27 cellular contexts compared by ENCODE assay signal in genomic region chr12:95206916-95207315, GRCh38. TPM values are rescaled to one million over a fixed set of nuclear protein-coding genes. Genes with fewer than 3 reads are reported as not detected.
DNase-seq lines count a peak whose midpoint lies in the region; ATAC-seq, FAIRE-seq and TF ChIP-seq lines count a peak whose summit lies in the region.
"Had no signal": no experiment of that assay in that cellular context is flagged by ENCODE, and none has a peak within 500 bp of the region (broad histone marks: within the 10 kb centered on the region; RNA-seq: fewer than 3 reads in every experiment).

No MANE protein-coding gene starts in this region.

- H3K27me3 Mint-ChIP-seq in MCF 10A (ENCODE audit: insufficient read depth, unreplicated experiment): no peaks in the 10 kb centered on the region
- peaks cover 9% of the 10 kb centered on the region for H3K27me3 Mint-ChIP-seq in activated CD4-positive, alpha-beta T cell treated with anti-CD3 and anti-CD28 coated beads, Interleukin-2, amount 10 ng/mL, durations not matched to agents 24 days and 14 days
- H3K27me3 Mint-ChIP-seq: activated T-helper 17 cell treated with anti-CD3 and anti-CD28 coated beads, Interleukin-2, amount 50 U/mL, for 72 hours; type B pancreatic cell had no signal

- TF ChIP-seq EP300 in K562 (IDR thresholded peaks at IDR 0.05; ENCODE audit: low read length) (no peak), suprapubic skin (IDR thresholded peaks at IDR 0.05) (no peak)

- H3K79me2 ChIP-seq in K562 (ENCODE audit: control insufficient read depth, insufficient read depth, low read length) (peaks cover 36% of the 10 kb centered on the region), keratinocyte (ENCODE audit: control insufficient read depth, insufficient read depth, low read length) (peaks cover 70% of the 10 kb centered on the region)

- H3K36me3 Mint-ChIP-seq in MCF 10A (ENCODE audit: insufficient read depth, unreplicated experiment): peaks cover 20% of the 10 kb centered on the region
- H3K36me3 Mint-ChIP-seq in activated CD4-positive, alpha-beta T cell treated with anti-CD3 and anti-CD28 coated beads, Interleukin-2, amount 10 ng/mL, durations not matched to agents 24 days and 14 days (ENCODE audit: low read depth): no peaks in the 10 kb centered on the region
- H3K36me3 Mint-ChIP-seq: natural killer cell treated with Interleukin-12 subunit alpha and Interleukin-12 subunit beta and Interleukin-15 and Interleukin-18, amount 100 ng/mL, for 72 hours had no signal

- no peak for ATAC-seq in K562
- no peak for ATAC-seq in HG02884 (IDR thresholded peaks at IDR 0.05; ENCODE audit: unreplicated experiment)
- ATAC-seq: activated CD4-positive, alpha-beta T cell treated with anti-CD3 and anti-CD28 coated beads for 36 hours; activated T-helper 17 cell treated with anti-CD3 and anti-CD28 coated beads, Interleukin-2, amount 50 U/mL, for 72 hours; mucosa of descending colon; natural killer cell treated with Interleukin-12 subunit alpha and Interleukin-12 subunit beta and Interleukin-15 and Interleukin-18, amount 100 ng/mL, for 72 hours had no signal

- no peak for TF ChIP-seq RAD21 in K562 (CRISPR knock-in tag; conservative IDR thresholded peaks at IDR 0.05 in 1 of 2, IDR thresholded peaks at IDR 0.05 in 1 of 2)

- no peak overlapping the region for H3K4me3 ChIP-seq in breast epithelium
- no peak overlapping the region for H3K4me3 ChIP-seq in K562
- no peak overlapping the region for H3K4me3 ChIP-seq in keratinocyte (ENCODE audit: control insufficient read depth in 2 of 3, extremely low read depth in 1 of 3, insufficient read depth in 2 of 3, low read depth in 1 of 3, low read length in 3 of 3)
- H3K4me3 ChIP-seq in suprapubic skin: no peak overlapping the region
- H3K4me3 ChIP-seq: mucosa of descending colon, Peyer's patch had no signal

- H3K4me1 ChIP-seq in breast epithelium (peaks cover 0 to 6% of the 10 kb centered on the region in 2 donors), K562 (replicated peaks in 1 of 2; ENCODE audit: control insufficient read depth in 2 of 2, insufficient read depth in 2 of 2, low read length in 2 of 2) (peaks cover 21 to 39% of the 10 kb centered on the region in 2 experiments), keratinocyte (ENCODE audit: control insufficient read depth, extremely low read depth, insufficient read depth, low read length) (peaks cover 52% of the 10 kb centered on the region), suprapubic skin (peaks cover 40% of the 10 kb centered on the region)

- H3K4me1 Mint-ChIP-seq in MCF 10A (ENCODE audit: insufficient read depth, unreplicated experiment): peaks cover 29% of the 10 kb centered on the region
- H3K4me1 Mint-ChIP-seq in activated CD4-positive, alpha-beta T cell treated with anti-CD3 and anti-CD28 coated beads, Interleukin-2, amount 10 ng/mL, durations not matched to agents 24 days and 14 days: peaks cover 7% of the 10 kb centered on the region

- peak overlapping the region in 1 of 2 donors; percentile 84 for H3K27ac ChIP-seq in breast epithelium
- H3K27ac ChIP-seq in K562 (ENCODE audit: extremely low read depth, low read depth, low read length): 0 out of 3 replicates have a peak overlapping the region, but pooled peaks have one; percentile 35
- peak overlapping the region; percentile 100 for H3K27ac ChIP-seq in keratinocyte (ENCODE audit: control insufficient read depth, insufficient read depth, low read length)
- H3K27ac ChIP-seq in suprapubic skin: no peak overlapping the region
- H3K27ac ChIP-seq: 22Rv1 had no signal

- BruUV-seq in MCF 10A (replicated peaks; lab: Mats Ljungman, UMichigan): no TSS peak
- no TSS peak for BruUV-seq in K562 (replicated peaks; lab: Mats Ljungman, UMichigan)

- TF ChIP-seq CTCF in MCF 10A (IDR thresholded peaks at IDR 0.05; ENCODE audit: unreplicated experiment): no peak
- no peak for TF ChIP-seq CTCF in breast epithelium (IDR thresholded peaks at IDR 0.05)
- TF ChIP-seq CTCF in K562 (IDR thresholded peaks at IDR 0.05 in 2 of 3, conservative IDR thresholded peaks at IDR 0.05 in 1 of 3; ENCODE audit: insufficient read depth in 2 of 3, low read depth in 1 of 3, low read length in 3 of 3): no peak
- no peak for TF ChIP-seq CTCF in keratinocyte (optimal IDR thresholded peaks at IDR 0.05 in 1 of 3, IDR thresholded peaks at IDR 0.05 in 1 of 3, conservative IDR thresholded peaks at IDR 0.05 in 1 of 3; ENCODE audit: extremely low read depth in 1 of 3, insufficient read depth in 2 of 3, low read length in 3 of 3)
- no peak for TF ChIP-seq CTCF in suprapubic skin (IDR thresholded peaks at IDR 0.05)

- no peak overlapping the region for H3K9ac ChIP-seq in K562 (ENCODE audit: insufficient read depth in 1 of 2, low read depth in 2 of 2, low read length in 2 of 2)
- no peak overlapping the region for H3K9ac ChIP-seq in keratinocyte (ENCODE audit: control insufficient read depth, extremely low read depth, insufficient read depth, low read length)

- no peak for DNase-seq in MCF 10A (ENCODE audit: unreplicated experiment)
- DNase-seq in breast epithelium (ENCODE audit: low spot score in 2 of 2): no peak
- DNase-seq in K562 (ENCODE audit: extremely low read depth in 1 of 4, low spot score in 3 of 4): peak in 1 of 4 experiments; percentile 18
- no peak for DNase-seq in keratinocyte (ENCODE audit: low read depth, low spot score)
- no peak for DNase-seq in suprapubic skin (ENCODE audit: low spot score in 2 of 2)
- no peak for DNase-seq in HT-29 (ENCODE audit: low spot score)
- DNase-seq in activated CD4-positive, alpha-beta T cell treated with anti-CD3 and anti-CD28 coated beads, Interleukin-2, amount 10 ng/mL, durations not matched to agents 24 days and 14 days: no peak
- DNase-seq: activated CD4-positive, alpha-beta T cell treated with anti-CD3 and anti-CD28 coated beads for 36 hours; activated naive CD4-positive, alpha-beta T cell treated with anti-CD3 and anti-CD28 coated beads, Interleukin-2, amount 50 U/mL, for 16 hours; amygdala; C1 segment of cervical spinal cord; Caco-2; DMS79; GDM1; glutamatergic neuron; islet precursor cell; mucosa of descending colon; occipital lobe; Peyer's patch; SIG-M5; stimulated activated CD4-positive, alpha-beta T cell treated with anti-CD3 and anti-CD28 coated beads, Interleukin-15, amount 100 ng/mL, for 24 hours; stimulated activated CD4-positive, alpha-beta T cell treated with anti-CD3 and anti-CD28 coated beads, Interleukin-4, amount 100 ng/mL, for 4 hours had no signal

- dilution Hi-C loops in keratinocyte (cut with MboI; ENCODE audit: extremely low pct_ligation_motif_present, low sequenced_read_pairs): loop anchor here (5.0 kb wide), 1 partner anchor 45 kb away; no protein-coding TSS in a partner anchor

- no peak overlapping the region for H3K4me3 Mint-ChIP-seq in MCF 10A (ENCODE audit: unreplicated experiment)
- H3K4me3 Mint-ChIP-seq in activated CD4-positive, alpha-beta T cell treated with anti-CD3 and anti-CD28 coated beads, Interleukin-2, amount 10 ng/mL, durations not matched to agents 24 days and 14 days: no peak overlapping the region
- H3K4me3 Mint-ChIP-seq: activated CD4-positive, alpha-beta T cell treated with anti-CD3 and anti-CD28 coated beads for 36 hours; activated T-helper 17 cell treated with anti-CD3 and anti-CD28 coated beads, Interleukin-2, amount 50 U/mL, for 72 hours; natural killer cell treated with Interleukin-12 subunit alpha and Interleukin-12 subunit beta and Interleukin-15 and Interleukin-18, amount 100 ng/mL, for 72 hours; type B pancreatic cell had no signal

- FAIRE-seq in K562 (lab: Jason Lieb, UNC) (no peak), keratinocyte (lab: Jason Lieb, UNC) (no peak)

- no peak for TF ChIP-seq POLR2A in breast epithelium (IDR thresholded peaks at IDR 0.05)
- TF ChIP-seq POLR2A in K562 (conservative IDR thresholded peaks at IDR 0.05): no peak
- no peak for TF ChIP-seq POLR2A in suprapubic skin (IDR thresholded peaks at IDR 0.05)

- POLR2A ChIA-PET in MCF 10A (lab: Yijun Ruan, JAX) (interaction anchor here (0.6 to 18.7 kb wide), 5 partner anchors 9 to 567 kb away, joined by 3 to 1056 read pairs (median 8); partner anchors contain the start of genes FGD6, NR2C1 and VEZT), K562 (lab: Yijun Ruan, JAX) (interaction anchor here (0.6 to 1.0 kb wide), 3 partner anchors 9 to 33 kb away, joined by 3 read pairs; partner anchors contain the start of genes FGD6 and VEZT)

- no peaks in the 10 kb centered on the region for H4K20me1 ChIP-seq in K562 (replicated peaks; ENCODE audit: control insufficient read depth, insufficient read depth, low read length)
- H4K20me1 ChIP-seq in keratinocyte (ENCODE audit: control insufficient read depth, extremely low read depth, insufficient read depth, low read length): no peaks in the 10 kb centered on the region

- no peaks in the 10 kb centered on the region for H3K36me3 ChIP-seq in breast epithelium
- H3K36me3 ChIP-seq in K562 (ENCODE audit: control insufficient read depth, insufficient read depth, low read length): no peaks in the 10 kb centered on the region; the same call in 2 of the 3 replicates
- H3K36me3 ChIP-seq in keratinocyte (ENCODE audit: control insufficient read depth in 2 of 2, extremely low read depth in 1 of 2, insufficient read depth in 2 of 2, low read length in 2 of 2): peaks cover 7 to 14% of the 10 kb centered on the region in 2 experiments
- H3K36me3 ChIP-seq in suprapubic skin: no peaks in the 10 kb centered on the region

- no peaks in the 10 kb centered on the region for H3K9me3 ChIP-seq in breast epithelium
- H3K9me3 ChIP-seq in K562 (replicated peaks; ENCODE audit: control insufficient read depth, insufficient read depth, low read depth, low read length): no peaks in the 10 kb centered on the region
- H3K9me3 ChIP-seq in keratinocyte (ENCODE audit: control insufficient read depth, low read depth, low read length): no peaks in the 10 kb centered on the region
- no peaks in the 10 kb centered on the region for H3K9me3 ChIP-seq in suprapubic skin
- H3K9me3 ChIP-seq: Caco-2, mucosa of descending colon, Peyer's patch had no signal

- H3K4me2 ChIP-seq in K562 (ENCODE audit: insufficient read depth, low read length) (no peak overlapping the region), keratinocyte (ENCODE audit: control insufficient read depth, extremely low read depth, insufficient read depth, low read depth, low read length) (peak overlapping the region; percentile 83)

- intact Hi-C loops in MCF 10A (cut with micrococcal nuclease) (no loop called here), breast epithelium (cut with DNase I; ENCODE audit: low total_unique reads) (loop anchor here (5.0 kb wide), 1 partner anchor 900 kb away; no protein-coding TSS in a partner anchor), K562 (cut with micrococcal nuclease) (no loop called here)
- intact Hi-C loops in activated CD4-positive, alpha-beta T cell treated with anti-CD3 and anti-CD28 coated beads, Interleukin-2, amount 10 ng/mL, durations not matched to agents 24 days and 14 days (cut with micrococcal nuclease): no loop called here

- in situ Hi-C loops in K562 (cut with MboI): no loop called here

- no peaks in the 10 kb centered on the region for H3K9me3 Mint-ChIP-seq in MCF 10A (ENCODE audit: unreplicated experiment)
- H3K9me3 Mint-ChIP-seq in activated CD4-positive, alpha-beta T cell treated with anti-CD3 and anti-CD28 coated beads, Interleukin-2, amount 10 ng/mL, durations not matched to agents 24 days and 14 days: no peaks in the 10 kb centered on the region
- H3K9me3 Mint-ChIP-seq: activated T-helper 17 cell treated with anti-CD3 and anti-CD28 coated beads, Interleukin-2, amount 50 U/mL, for 72 hours; natural killer cell treated with Interleukin-12 subunit alpha and Interleukin-12 subunit beta and Interleukin-15 and Interleukin-18, amount 100 ng/mL, for 72 hours had no signal

- no peaks in the 10 kb centered on the region for H3K27me3 ChIP-seq in breast epithelium
- H3K27me3 ChIP-seq in K562 (ENCODE audit: control insufficient read depth in 2 of 2, insufficient read depth in 2 of 2, low read length in 2 of 2): no peaks in the 10 kb centered on the region
- H3K27me3 ChIP-seq in keratinocyte (ENCODE audit: control insufficient read depth, extremely low read depth, insufficient read depth, low read length): no peaks in the 10 kb centered on the region
- H3K27me3 ChIP-seq in suprapubic skin: no peaks in the 10 kb centered on the region
- H3K27me3 ChIP-seq: Peyer's patch had no signal

- no peak overlapping the region for H2AFZ ChIP-seq in K562 (ENCODE audit: low read depth, low read length)
- no peak overlapping the region for H2AFZ ChIP-seq in keratinocyte (ENCODE audit: control insufficient read depth, low read length)

- H3K9me1 ChIP-seq in K562 (ENCODE audit: control insufficient read depth, insufficient read depth, low read length): no peaks in the 10 kb centered on the region
- no peaks in the 10 kb centered on the region for H3K9me1 ChIP-seq in keratinocyte (ENCODE audit: control insufficient read depth, extremely low read depth, insufficient read depth, low read length)

- H3K27ac Mint-ChIP-seq in MCF 10A (ENCODE audit: low read depth, unreplicated experiment): peak overlapping the region; percentile 67
- no peak overlapping the region for H3K27ac Mint-ChIP-seq in activated CD4-positive, alpha-beta T cell treated with anti-CD3 and anti-CD28 coated beads, Interleukin-2, amount 10 ng/mL, durations not matched to agents 24 days and 14 days
- H3K27ac Mint-ChIP-seq: activated CD4-positive, alpha-beta T cell treated with anti-CD3 and anti-CD28 coated beads for 36 hours; activated T-helper 17 cell treated with anti-CD3 and anti-CD28 coated beads, Interleukin-2, amount 50 U/mL, for 72 hours; natural killer cell treated with Interleukin-12 subunit alpha and Interleukin-12 subunit beta and Interleukin-15 and Interleukin-18, amount 100 ng/mL, for 72 hours; type B pancreatic cell had no signal

- CTCF ChIA-PET in MCF 10A (lab: Yijun Ruan, JAX): interaction anchor here (0.6 to 4.5 kb wide), 4 partner anchors 8 to 84 kb away, joined by 3 to 46 read pairs (median 5); partner anchors contain the start of genes FGD6 and VEZT
- CTCF ChIA-PET in K562 (lab: Yijun Ruan, JAX; ENCODE audit: low intra/inter-chr PET ratio): no interaction called here

- 50% methylated on average over 8 of the region's 8 CpGs for WGBS in K562 (ENCODE audit: insufficient coverage, low coverage, missing lambda C conversion rate)
- WGBS in suprapubic skin: 95% methylated on average over 8 of the region's 8 CpGs

RNA-seq across cellular contexts. Expression of gene FGD6, which starts 10.4 kb away (rescaled TPM):
- total RNA-seq in MCF 10A (2022) (17.2 and 25.1 TPM in 2 replicates), breast epithelium (10 to 100 TPM in 2 of 3 donors, 1 to 10 TPM in 1; 5.6 to 28.0 (median 13.1) TPM), K562 (2014; rRNA removed) (4.7 and 6.4 TPM in 2 replicates), K562 (2014; rRNA removed; fragmentation: Illumina TruSeq; extraction: Trizol) (7.6 and 9.5 TPM in 2 replicates), K562 (2015; rRNA removed; fragmentation: Illumina TruSeq; extraction: Trizol) (10.0 and 11.1 TPM in 2 replicates), K562 (2021) (6.7 and 8.1 TPM in 2 replicates), suprapubic skin (10 to 100 TPM; 16.2 to 46.9 (median 25.0) TPM)
- total RNA-seq in K562 (2011; cell fraction: chromatin; rRNA removed; ENCODE audit: low replicate concordance): 12.9 and 34.3 TPM in 2 replicates
- total RNA-seq in K562 (2011; cell fraction: nucleolus; rRNA removed): 5.8 and 8.0 TPM in 2 replicates
- 10.3 and 11.4 TPM in 2 replicates for total RNA-seq in K562 (2011; cell fraction: nucleoplasm; rRNA removed)
- polyA plus RNA-seq in K562 (2011; rRNA removed) (4.3 and 5.8 TPM in 2 replicates), K562 (2014; fragmentation: Illumina TruSeq; extraction: Trizol) (4.6 and 5.5 TPM in 2 replicates), K562 (2014; fragmentation: Nextera tagmentation; extraction: Ambion mirVana) (1 to 10 TPM; 1.5 to 2.1 TPM), K562 (2014; rRNA removed) (4.9 and 5.0 TPM in 2 replicates), keratinocyte (40.4 to 54.2 TPM (median 50.8 TPM) in 3 replicates)
- polyA plus RNA-seq in K562 (2011; cell fraction: cytosol; rRNA removed): 1.4 and 2.6 TPM in 2 replicates
- 3.3 and 5.2 TPM in 2 replicates for polyA plus RNA-seq in K562 (2011; cell fraction: nucleus; rRNA removed)
- polyA plus RNA-seq in K562 (2012): 2.6 and 3.3 TPM in 2 replicates
- 17.9 and 23.0 TPM in 2 replicates for polyA minus RNA-seq in K562 (2011; rRNA and poly(A)+ RNA removed)
- 6.0 and 10.7 TPM in 2 replicates for polyA minus RNA-seq in K562 (2011; cell fraction: cytosol; rRNA and poly(A)+ RNA removed)
- 7.0 and 11.2 TPM in 2 replicates for polyA minus RNA-seq in K562 (2011; cell fraction: nucleus; rRNA and poly(A)+ RNA removed)
- 6.6 TPM for polyA plus RNA-seq in keratinocyte (2011; ENCODE audit: low read depth)
- 25.0 and 52.1 TPM in 2 replicates for polyA plus RNA-seq in keratinocyte (2011; cell fraction: cytosol; rRNA removed)
- polyA plus RNA-seq in keratinocyte (2011; cell fraction: nucleus; rRNA removed): 75.5 and 92.1 TPM in 2 replicates
- 9.7 and 34.8 TPM in 2 replicates for polyA plus RNA-seq in keratinocyte (2012; ENCODE audit: low replicate concordance)
- polyA minus RNA-seq in keratinocyte: 16.1 to 84.1 TPM (median 45.5 TPM) in 3 replicates
- polyA minus RNA-seq in keratinocyte (2011; cell fraction: cytosol; rRNA and poly(A)+ RNA removed): 58.5 TPM
- 60.4 and 108 TPM in 2 replicates for polyA minus RNA-seq in keratinocyte (2011; cell fraction: nucleus; rRNA and poly(A)+ RNA removed)
- total RNA-seq in HT-29 (2014; rRNA removed; shearing (Covaris generic)): 3.7 and 4.7 TPM in 2 replicates
- total RNA-seq in activated CD4-positive, alpha-beta T cell treated with anti-CD3 and anti-CD28 coated beads, Interleukin-2, amount 10 ng/mL, durations not matched to agents 24 days and 14 days: 0.45 and 0.70 TPM in 2 replicates

RNA-seq across cellular contexts. Expression of gene VEZT, which starts 10.7 kb away (rescaled TPM):
- total RNA-seq in MCF 10A (2022) (88.1 and 107 TPM in 2 replicates), breast epithelium (100 to 1,000 TPM in 1 of 3 donors, 10 to 100 TPM in 2; 72.8 to 126 (median 73.8) TPM), K562 (2014; rRNA removed) (23.1 and 23.8 TPM in 2 replicates), K562 (2014; rRNA removed; fragmentation: Illumina TruSeq; extraction: Trizol) (37.1 and 45.5 TPM in 2 replicates), K562 (2015; rRNA removed; fragmentation: Illumina TruSeq; extraction: Trizol) (39.1 and 44.8 TPM in 2 replicates), K562 (2021) (24.7 and 32.2 TPM in 2 replicates), suprapubic skin (100 to 1,000 TPM in 1 of 4 donors, 10 to 100 TPM in 3; 64.0 to 117 (median 70.9) TPM)
- 54.4 and 119 TPM in 2 replicates for total RNA-seq in K562 (2011; cell fraction: chromatin; rRNA removed; ENCODE audit: low replicate concordance)
- 24.8 and 35.1 TPM in 2 replicates for total RNA-seq in K562 (2011; cell fraction: nucleolus; rRNA removed)
- 59.2 and 87.3 TPM in 2 replicates for total RNA-seq in K562 (2011; cell fraction: nucleoplasm; rRNA removed)
- polyA plus RNA-seq in K562 (2011; rRNA removed) (53.8 and 61.5 TPM in 2 replicates), K562 (2014; fragmentation: Illumina TruSeq; extraction: Trizol) (33.2 and 44.2 TPM in 2 replicates), K562 (2014; fragmentation: Nextera tagmentation; extraction: Ambion mirVana) (10 to 100 TPM; 16.1 to 29.1 TPM), K562 (2014; rRNA removed) (27.6 and 32.6 TPM in 2 replicates), keratinocyte (106 to 183 TPM (median 169 TPM) in 3 replicates)
- 17.8 and 22.4 TPM in 2 replicates for polyA plus RNA-seq in K562 (2011; cell fraction: cytosol; rRNA removed)
- 21.8 and 26.2 TPM in 2 replicates for polyA plus RNA-seq in K562 (2011; cell fraction: nucleus; rRNA removed)
- 21.8 and 28.0 TPM in 2 replicates for polyA plus RNA-seq in K562 (2012)
- polyA minus RNA-seq in K562 (2011; rRNA and poly(A)+ RNA removed): 55.7 and 57.3 TPM in 2 replicates
- 9.9 and 23.3 TPM in 2 replicates for polyA minus RNA-seq in K562 (2011; cell fraction: cytosol; rRNA and poly(A)+ RNA removed)
- 23.4 and 41.7 TPM in 2 replicates for polyA minus RNA-seq in K562 (2011; cell fraction: nucleus; rRNA and poly(A)+ RNA removed)
- polyA plus RNA-seq in keratinocyte (2011; ENCODE audit: low read depth): 123 TPM
- polyA plus RNA-seq in keratinocyte (2011; cell fraction: cytosol; rRNA removed): 78.2 and 178 TPM in 2 replicates
- 163 and 205 TPM in 2 replicates for polyA plus RNA-seq in keratinocyte (2011; cell fraction: nucleus; rRNA removed)
- 35.9 and 70.7 TPM in 2 replicates for polyA plus RNA-seq in keratinocyte (2012; ENCODE audit: low replicate concordance)
- 32.8 to 160 TPM (median 127 TPM) in 3 replicates for polyA minus RNA-seq in keratinocyte
- polyA minus RNA-seq in keratinocyte (2011; cell fraction: cytosol; rRNA and poly(A)+ RNA removed): 69.1 TPM
- polyA minus RNA-seq in keratinocyte (2011; cell fraction: nucleus; rRNA and poly(A)+ RNA removed): 104 and 211 TPM in 2 replicates
- 18.2 and 23.7 TPM in 2 replicates for total RNA-seq in HT-29 (2014; rRNA removed; shearing (Covaris generic))
- 57.7 and 58.8 TPM in 2 replicates for total RNA-seq in activated CD4-positive, alpha-beta T cell treated with anti-CD3 and anti-CD28 coated beads, Interleukin-2, amount 10 ng/mL, durations not matched to agents 24 days and 14 days
